ENCODE assay signal across 1 cellular context in genomic region chr1:109739738-109740614, GRCh38.
TF ChIP-seq lines count a peak whose summit lies in the region.

No MANE protein-coding gene starts in this region.

TF ChIP-seq in HEK293, 187 proteins besides CTCF, POLR2A, EP300 and RAD21 (continued from another document):
- peak; percentile 26; the same call in 1 of the 2 replicates for TF ChIP-seq PATZ1 (tag by site-specific recombination; IDR thresholded peaks at IDR 0.05)
- 0 out of 2 replicates have a peak, but pooled peaks have one; percentile 65 for TF ChIP-seq KLF16 (tag by site-specific recombination; IDR thresholded peaks at IDR 0.05)
- peak; percentile 32; the same call in 1 of the 2 replicates for TF ChIP-seq GLIS2 (tag by site-specific recombination; IDR thresholded peaks at IDR 0.05)
- TF ChIP-seq PRDM10 (tag by site-specific recombination; IDR thresholded peaks at IDR 0.05): peak; percentile 34
- peak; percentile 77 for TF ChIP-seq SP3 (tag by site-specific recombination; IDR thresholded peaks at IDR 0.05)
- TF ChIP-seq ZBTB20 (tag by site-specific recombination; IDR thresholded peaks at IDR 0.05): peak; percentile 10; the same call in 1 of the 2 replicates
- TF ChIP-seq ZNF2 (tag by site-specific recombination; IDR thresholded peaks at IDR 0.05): no peak
- no peak for TF ChIP-seq ZNF830 (tag by site-specific recombination; IDR thresholded peaks at IDR 0.05; ENCODE audit: low read depth)
- 0 out of 2 replicates have a peak, but pooled peaks have one; percentile 13 for TF ChIP-seq ZBTB7A (tag by site-specific recombination; IDR thresholded peaks at IDR 0.05; ENCODE audit: low read depth)
- 0 out of 2 replicates have a peak, but pooled peaks have one; percentile 21 for TF ChIP-seq GLIS1 (tag by site-specific recombination; IDR thresholded peaks at IDR 0.05)
- 0 out of 2 replicates have a peak, but pooled peaks have one; percentile 14 for TF ChIP-seq SP7 (tag by site-specific recombination; IDR thresholded peaks at IDR 0.05)
- peak; percentile 68 for TF ChIP-seq ZBTB48 (tag by site-specific recombination; IDR thresholded peaks at IDR 0.05)
- TF ChIP-seq ZNF76 (tag by site-specific recombination; IDR thresholded peaks at IDR 0.05; ENCODE audit: borderline replicate concordance, low read depth): 0 out of 2 replicates have a peak, but pooled peaks have one; percentile 26
- peak; percentile 43 for TF ChIP-seq ZBTB26 (tag by site-specific recombination; optimal IDR thresholded peaks at IDR 0.05)
- peak; percentile 80 for TF ChIP-seq ZXDB (tag by site-specific recombination; IDR thresholded peaks at IDR 0.05)
- no peak for TF ChIP-seq ZNF223 (tag by site-specific recombination; IDR thresholded peaks at IDR 0.05)
- TF ChIP-seq ZBTB6 (tag by site-specific recombination; IDR thresholded peaks at IDR 0.05): no peak
- TF ChIP-seq KLF9 (tag by site-specific recombination; IDR thresholded peaks at IDR 0.05; ENCODE audit: low read depth): peak; percentile 72
- no peak for TF ChIP-seq MEIS1 (CRISPR knock-in tag; IDR thresholded peaks at IDR 0.05; ENCODE audit: borderline replicate concordance)
- no peak for TF ChIP-seq ZNF132 (tag by site-specific recombination; IDR thresholded peaks at IDR 0.05; ENCODE audit: borderline replicate concordance)
- peak; percentile 23; the same call in 1 of the 2 replicates for TF ChIP-seq SP2 (tag by site-specific recombination; IDR thresholded peaks at IDR 0.05)
